14 cellular contexts compared by ENCODE assay signal in the genomic region with DNA sequence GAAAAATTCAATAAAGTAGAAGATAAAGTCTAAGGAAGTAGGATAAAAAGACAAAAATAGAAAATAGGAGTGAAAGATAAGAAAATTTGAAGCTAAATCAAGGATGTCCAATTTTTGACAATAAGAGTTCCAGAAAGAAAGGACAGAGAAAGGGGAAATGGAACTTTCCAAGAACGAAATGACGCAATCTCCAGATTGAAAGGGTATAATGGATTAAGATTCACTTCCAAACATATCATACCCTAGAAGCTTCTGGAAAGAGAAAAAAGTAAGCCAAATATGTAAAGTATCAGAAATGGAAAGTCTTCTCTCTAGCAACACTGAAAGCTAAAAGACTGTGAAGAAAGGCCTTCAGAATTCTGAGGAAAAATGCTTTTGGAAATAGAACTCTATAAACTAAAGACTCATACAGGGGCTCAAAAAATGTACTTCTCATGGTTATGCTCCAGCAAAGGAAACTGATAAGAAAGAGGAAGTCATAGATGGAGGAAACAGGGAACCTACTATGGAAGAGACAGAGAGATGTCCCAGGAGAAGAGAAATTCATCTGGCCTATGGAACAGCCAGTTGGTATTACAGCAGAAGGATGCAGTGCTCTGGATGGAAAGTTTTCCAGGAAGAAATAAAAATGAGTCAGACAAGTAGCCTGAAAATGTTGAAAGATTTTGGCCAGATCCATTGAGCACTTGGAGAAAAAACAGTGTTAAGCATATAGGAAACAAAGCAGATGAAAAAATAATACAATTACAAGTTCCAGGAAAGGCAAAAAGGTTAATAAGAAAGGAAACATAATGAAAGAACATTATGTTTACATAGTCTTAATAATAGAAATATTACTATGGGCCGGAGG. TPM values are rescaled to one million over a fixed set of nuclear protein-coding genes. Genes with fewer than 3 reads are reported as not detected.
DNase-seq lines count a peak whose midpoint lies in the region; ATAC-seq lines count a peak whose summit lies in the region.
"Had no signal": no experiment of that assay in that cellular context is flagged by ENCODE, and none has a peak within 500 bp of the region (broad histone marks: within the 10 kb centered on the region; RNA-seq: fewer than 3 reads in every experiment).

No MANE protein-coding gene starts in this region.

- no peaks in the 10 kb centered on the region for H3K27me3 ChIP-seq in naive thymus-derived CD4-positive, alpha-beta T cell (ENCODE audit: control insufficient read depth in 2 of 2, insufficient read depth in 2 of 2, low read length in 2 of 2)
- H3K27me3 ChIP-seq in right cardiac atrium (ENCODE audit: control insufficient read depth, insufficient read depth), result no peaks in the 10 kb centered on the region
- H3K27me3 ChIP-seq: brain microvascular endothelial cell, gastrocnemius medialis had no signal

- H3K27ac Mint-ChIP-seq in T-helper 1 cell treated with Interleukin-12 subunit alpha and Interleukin-12 subunit beta and Interleukin-4 antibody, amounts not matched to agents 30 μg/mL and 1 μg/mL, for 36 hours, result peak overlapping the region; percentile 64
- H3K27ac Mint-ChIP-seq in activated naive CD8-positive, alpha-beta T cell, result peak overlapping the region; percentile 73
- peak overlapping the region; percentile 16 to 92 (median 71) for H3K27ac Mint-ChIP-seq in naive thymus-derived CD4-positive, alpha-beta T cell

- CTCF ChIA-PET in naive thymus-derived CD4-positive, alpha-beta T cell (lab: Charles Lee), result interaction anchor here (0.9 to 1.4 kb wide), 4 partner anchors 15 to 83 kb away, joined by 3 to 4 read pairs (median 4); no protein-coding TSS in a partner anchor

- H3K4me3 ChIP-seq in naive thymus-derived CD4-positive, alpha-beta T cell (ENCODE audit: low read length), result no peak overlapping the region
- H3K4me3 ChIP-seq in right cardiac atrium (ENCODE audit: low read length), result no peak overlapping the region
- H3K4me3 ChIP-seq: A549, gastrocnemius medialis had no signal

- H3K36me3 Mint-ChIP-seq in T-helper 1 cell treated with Interleukin-12 subunit alpha and Interleukin-12 subunit beta and Interleukin-4 antibody, amounts not matched to agents 30 μg/mL and 1 μg/mL, for 36 hours (ENCODE audit: low read depth), result peaks cover 53% of the 10 kb centered on the region
- peaks cover 21% of the 10 kb centered on the region for H3K36me3 Mint-ChIP-seq in activated naive CD8-positive, alpha-beta T cell
- H3K36me3 Mint-ChIP-seq in naive thymus-derived CD4-positive, alpha-beta T cell, result peaks cover 23 to 52% (median 42%) of the 10 kb centered on the region in 5 donors

- intact Hi-C loops in naive thymus-derived CD4-positive, alpha-beta T cell (cut with micrococcal nuclease), result no loop called here
- intact Hi-C loops in right cardiac atrium (cut with DNase I), result no loop called here

- DNase-seq in T-helper 1 cell (no peak), Kasumi-1 (lab: John Stamatoyannopoulos, UW) (peak; percentile 66 to 81), right cardiac atrium (no peak), GM19238 (ENCODE audit: insufficient read length, low spot score) (no peak)
- no peak for DNase-seq in naive thymus-derived CD4-positive, alpha-beta T cell
- DNase-seq: brain microvascular endothelial cell; effector CD4-positive, alpha-beta T cell; gastrocnemius medialis; H7; NCI-H2107 had no signal

- WGBS in right cardiac atrium, result 77% methylated on average over 3 of the region's 3 CpGs

- H3K36me3 ChIP-seq in naive thymus-derived CD4-positive, alpha-beta T cell (ENCODE audit: control insufficient read depth in 2 of 3, insufficient read depth in 3 of 3, low read length in 3 of 3), result peaks cover 22 to 49% (median 29%) of the 10 kb centered on the region in 3 experiments

- H3K4me3 Mint-ChIP-seq in T-helper 1 cell treated with Interleukin-12 subunit alpha and Interleukin-12 subunit beta and Interleukin-4 antibody, amounts not matched to agents 30 μg/mL and 1 μg/mL, for 36 hours, result no peak overlapping the region
- H3K4me3 Mint-ChIP-seq in activated naive CD8-positive, alpha-beta T cell, result no peak overlapping the region
- H3K4me3 Mint-ChIP-seq in naive thymus-derived CD4-positive, alpha-beta T cell, result no peak overlapping the region

- H3K4me1 ChIP-seq in naive thymus-derived CD4-positive, alpha-beta T cell (ENCODE audit: control insufficient read depth in 2 of 2, insufficient read depth in 2 of 2, low read length in 2 of 2), result no peaks in the 10 kb centered on the region
- H3K4me1 ChIP-seq in right cardiac atrium (ENCODE audit: control insufficient read depth, insufficient read depth, low read length), result no peaks in the 10 kb centered on the region
- H3K4me1 ChIP-seq: A549, gastrocnemius medialis had no signal

- H3K27me3 Mint-ChIP-seq in T-helper 1 cell treated with Interleukin-12 subunit alpha and Interleukin-12 subunit beta and Interleukin-4 antibody, amounts not matched to agents 30 μg/mL and 1 μg/mL, for 36 hours (ENCODE audit: low read depth), result no peaks in the 10 kb centered on the region
- no peaks in the 10 kb centered on the region for H3K27me3 Mint-ChIP-seq in activated naive CD8-positive, alpha-beta T cell
- H3K27me3 Mint-ChIP-seq in naive thymus-derived CD4-positive, alpha-beta T cell, result no peaks in the 10 kb centered on the region

- POLR2A ChIA-PET in naive thymus-derived CD4-positive, alpha-beta T cell (lab: Charles Lee), result interaction anchor here (1.6 to 5.6 kb wide), 2 partner anchors 20 to 43 kb away, joined by 4 to 33 read pairs; partner anchors contain the start of gene CASP8

- peaks cover 18% of the 10 kb centered on the region for H3K4me1 Mint-ChIP-seq in T-helper 1 cell treated with Interleukin-12 subunit alpha and Interleukin-12 subunit beta and Interleukin-4 antibody, amounts not matched to agents 30 μg/mL and 1 μg/mL, for 36 hours (ENCODE audit: low read depth)
- peaks cover 27% of the 10 kb centered on the region for H3K4me1 Mint-ChIP-seq in activated naive CD8-positive, alpha-beta T cell (ENCODE audit: low read depth)
- peaks cover 17 to 40% (median 35%) of the 10 kb centered on the region in 7 donors for H3K4me1 Mint-ChIP-seq in naive thymus-derived CD4-positive, alpha-beta T cell

- no peak for ATAC-seq in naive thymus-derived CD4-positive, alpha-beta T cell
- ATAC-seq in HG02973 (IDR thresholded peaks at IDR 0.05; ENCODE audit: unreplicated experiment) (no peak), right cardiac atrium (no peak)
- ATAC-seq: A549, gastrocnemius medialis had no signal

- no peaks in the 10 kb centered on the region for H3K9me3 ChIP-seq in naive thymus-derived CD4-positive, alpha-beta T cell (ENCODE audit: control insufficient read depth in 2 of 3, low read length in 3 of 3)
- no peaks in the 10 kb centered on the region for H3K9me3 ChIP-seq in right cardiac atrium (ENCODE audit: control insufficient read depth, low read length)
- H3K9me3 ChIP-seq: A549, gastrocnemius medialis had no signal

- H3K9me3 Mint-ChIP-seq in T-helper 1 cell treated with Interleukin-12 subunit alpha and Interleukin-12 subunit beta and Interleukin-4 antibody, amounts not matched to agents 30 μg/mL and 1 μg/mL, for 36 hours, result no peaks in the 10 kb centered on the region
- H3K9me3 Mint-ChIP-seq in activated naive CD8-positive, alpha-beta T cell (ENCODE audit: low read depth), result no peaks in the 10 kb centered on the region
- no peaks in the 10 kb centered on the region for H3K9me3 Mint-ChIP-seq in naive thymus-derived CD4-positive, alpha-beta T cell

- no peak overlapping the region for H3K27ac ChIP-seq in naive thymus-derived CD4-positive, alpha-beta T cell (ENCODE audit: low read depth, low read length)
- no peak overlapping the region for H3K27ac ChIP-seq in right cardiac atrium (ENCODE audit: low read length)
- H3K27ac ChIP-seq: A549, brain microvascular endothelial cell, gastrocnemius medialis had no signal

RNA-seq across cellular contexts. Expression of gene CASP8, which starts 20.1 kb away (rescaled TPM):
- 100 to 1,000 TPM in 3 of 5 experiments, 10 to 100 TPM in 2; 84.9 to 159 (median 150) TPM for total RNA-seq in naive thymus-derived CD4-positive, alpha-beta T cell
- polyA plus RNA-seq in naive thymus-derived CD4-positive, alpha-beta T cell, result 10 to 100 TPM; 38.9 to 78.1 TPM
- total RNA-seq in right cardiac atrium, result 1 to 10 TPM; 3.7 to 5.4 (median 4.7) TPM
- polyA plus RNA-seq in right cardiac atrium, result 2.6 TPM

Comparison
In these comparisons a context has a peak if more than half of its experiments do, and no peak if none do; other contexts are left out.
1. DNase-seq: peak in Kasumi-1 (2 of 2); none in T-helper 1 cell (0 of 5), naive thymus-derived CD4-positive, alpha-beta T cell (0 of 9), right cardiac atrium (0 of 3) and GM19238 (single experiment).
2. RNA of gene CASP8, which starts 20.1 kb away (total RNA-seq): 84.9 to 159 TPM in naive thymus-derived CD4-positive, alpha-beta T cell; 3.7 to 5.4 TPM in right cardiac atrium; every median in the first group is over 10 times any median in the second.
3. Peak in every context shown above with its lines, with median percentiles within 50 percentile points of each other: H3K27ac Mint-ChIP-seq.